Comparison of ENCODE assay signal across 13 cellular contexts in genomic region chr5:157971466-157972324, GRCh38.
DNase-seq lines count a peak whose midpoint lies in the region; ATAC-seq and TF ChIP-seq lines count a peak whose summit lies in the region.
"Had no signal": no experiment of that assay in that cellular context is flagged by ENCODE, and none has a peak within 500 bp of the region (broad histone marks: within the 10 kb centered on the region; RNA-seq: fewer than 3 reads in every experiment).

No MANE protein-coding gene starts in this region.

- no peaks in the 10 kb centered on the region for H3K4me1 ChIP-seq in mammary epithelial cell (ENCODE audit: insufficient read depth, low read length)
- H3K4me1 ChIP-seq in uterus: peaks cover 0 to 5% of the 10 kb centered on the region in 2 donors

- no peaks in the 10 kb centered on the region for H3K79me2 ChIP-seq in mammary epithelial cell (ENCODE audit: insufficient read depth, low read length)

- H3K9me3 Mint-ChIP-seq in MCF 10A (ENCODE audit: unreplicated experiment) (no peaks in the 10 kb centered on the region), HFFc6 (no peaks in the 10 kb centered on the region)

- DNase-seq in mammary epithelial cell (no peak), MCF 10A (ENCODE audit: unreplicated experiment) (no peak), cerebellar cortex (ENCODE audit: low spot score) (peak; percentile 80), medulla oblongata (ENCODE audit: extremely low spot score) (peak; percentile 61), uterus (peak in 1 of 2 donors; percentile 39), HFFc6 (no peak), epidermal melanocyte (ENCODE audit: insufficient read length, low spot score) (no peak)
- DNase-seq: small intestine, WERI-Rb-1 had no signal

- H3K4me3 ChIP-seq in mammary epithelial cell (replicated peaks in 1 of 3; ENCODE audit: insufficient read depth in 1 of 3, low read depth in 2 of 3, low read length in 3 of 3) (no peak overlapping the region), uterus (no peak overlapping the region)
- H3K4me3 ChIP-seq: gastroesophageal sphincter, lung had no signal

- intact Hi-C loops in mammary epithelial cell (cut with micrococcal nuclease): no loop called here
- intact Hi-C loops in MCF 10A (cut with micrococcal nuclease): no loop called here
- intact Hi-C loops in uterus (cut with DNase I; ENCODE audit: low total_unique reads): no loop called here

- H2AFZ ChIP-seq in mammary epithelial cell (ENCODE audit: low read depth, low read length): peak overlapping the region; percentile 39

- H3K36me3 ChIP-seq in mammary epithelial cell (ENCODE audit: insufficient read depth, low read length): no peaks in the 10 kb centered on the region
- H3K36me3 ChIP-seq in uterus: no peaks in the 10 kb centered on the region
- H3K36me3 ChIP-seq: gastroesophageal sphincter, WERI-Rb-1 had no signal

- H3K9me3 ChIP-seq in mammary epithelial cell (replicated peaks; ENCODE audit: insufficient read depth, low read length): no peaks in the 10 kb centered on the region
- no peaks in the 10 kb centered on the region for H3K9me3 ChIP-seq in uterus
- H3K9me3 ChIP-seq: gastroesophageal sphincter had no signal

- no peak for ATAC-seq in HG02981 (IDR thresholded peaks at IDR 0.05; ENCODE audit: unreplicated experiment)
- ATAC-seq: gastroesophageal sphincter, Panc1 had no signal

- CTCF ChIA-PET in mammary epithelial cell (lab: Charles Lee; ENCODE audit: low non-redundant PET) (interaction anchor here (0.6 kb wide), 1 partner anchor 23 kb away, joined by 5 read pairs; no protein-coding TSS in a partner anchor), MCF 10A (lab: Yijun Ruan, JAX) (interaction anchor here (0.7 to 1.7 kb wide), 6 partner anchors 21 to 107 kb away, joined by 3 to 5 read pairs (median 4); no protein-coding TSS in a partner anchor)

- no peak overlapping the region for H3K9ac ChIP-seq in mammary epithelial cell (ENCODE audit: insufficient read depth, low read length)

- 11% methylated on average over 4 of the region's 5 CpGs for WGBS in mammary epithelial cell (ENCODE audit: low coverage, missing lambda C conversion rate)

- no TSS peak for BruUV-seq in mammary epithelial cell (replicated peaks; lab: Mats Ljungman, UMichigan)
- no TSS peak for BruUV-seq in MCF 10A (replicated peaks; lab: Mats Ljungman, UMichigan)

- H3K36me3 Mint-ChIP-seq in MCF 10A (ENCODE audit: insufficient read depth, unreplicated experiment): no peaks in the 10 kb centered on the region
- H3K36me3 Mint-ChIP-seq in HFFc6 (ENCODE audit: low read depth): no peaks in the 10 kb centered on the region

- H3K4me1 Mint-ChIP-seq in MCF 10A (ENCODE audit: insufficient read depth, unreplicated experiment) (no peaks in the 10 kb centered on the region), HFFc6 (ENCODE audit: low read depth) (no peaks in the 10 kb centered on the region)

- H3K27me3 Mint-ChIP-seq in MCF 10A (ENCODE audit: insufficient read depth, unreplicated experiment): peaks cover 9% of the 10 kb centered on the region
- peaks cover 7% of the 10 kb centered on the region for H3K27me3 Mint-ChIP-seq in HFFc6 (ENCODE audit: insufficient read depth)

- dilution Hi-C loops in mammary epithelial cell (cut with HindIII; ENCODE audit: low sequenced_read_pairs): no loop called here

- POLR2A ChIA-PET in MCF 10A (lab: Yijun Ruan, JAX): interaction anchor here (0.6 to 0.8 kb wide), 2 partner anchors 23 to 196 kb away, joined by 3 to 4 read pairs; no protein-coding TSS in a partner anchor

- TF ChIP-seq POLR2A in uterus (IDR thresholded peaks at IDR 0.05): no peak

- H3K27ac ChIP-seq in mammary epithelial cell (ENCODE audit: insufficient read depth, low read depth, low read length) (no peak overlapping the region), uterus (peak overlapping the region; percentile 33 to 51)
- H3K27ac ChIP-seq: WERI-Rb-1 had no signal

- TF ChIP-seq CTCF in mammary epithelial cell (conservative IDR thresholded peaks at IDR 0.05 in 1 of 2, IDR thresholded peaks at IDR 0.05 in 1 of 2; ENCODE audit: extremely low read depth in 1 of 2, insufficient read depth in 1 of 2, low read depth in 1 of 2, low read length in 2 of 2): no peak
- TF ChIP-seq CTCF in MCF 10A (IDR thresholded peaks at IDR 0.05; ENCODE audit: unreplicated experiment): no peak
- no peak for TF ChIP-seq CTCF in uterus (IDR thresholded peaks at IDR 0.05)
- TF ChIP-seq CTCF in HFFc6 (IDR thresholded peaks at IDR 0.05): no peak

- in situ Hi-C loops in mammary epithelial cell (cut with MboI; ENCODE audit: low sequenced_read_pairs in 2 of 2): no loop called here

- H3K27ac Mint-ChIP-seq in MCF 10A (ENCODE audit: low read depth, unreplicated experiment) (no peak overlapping the region), HFFc6 (no peak overlapping the region)

- H3K4me2 ChIP-seq in mammary epithelial cell (ENCODE audit: insufficient read depth, low read depth, low read length): no peak overlapping the region

- H3K4me3 Mint-ChIP-seq in MCF 10A (ENCODE audit: unreplicated experiment): no peak overlapping the region
- no peak overlapping the region for H3K4me3 Mint-ChIP-seq in HFFc6

- H4K20me1 ChIP-seq in mammary epithelial cell (ENCODE audit: insufficient read depth, low read length): no peaks in the 10 kb centered on the region

- H3K27me3 ChIP-seq in mammary epithelial cell (ENCODE audit: insufficient read depth, low read length) (no peaks in the 10 kb centered on the region), uterus (no peaks in the 10 kb centered on the region)
- H3K27me3 ChIP-seq: gastroesophageal sphincter had no signal

Comparison
In these comparisons a context has a peak if more than half of its experiments do, and no peak if none do; other contexts are left out.
1. DNase-seq: peak in cerebellar cortex (single experiment) and medulla oblongata (single experiment); none in mammary epithelial cell (single experiment), MCF 10A (single experiment), HFFc6 (single experiment) and epidermal melanocyte (single experiment).